ENCODE assay signal across 1 cellular context in the genomic region with DNA sequence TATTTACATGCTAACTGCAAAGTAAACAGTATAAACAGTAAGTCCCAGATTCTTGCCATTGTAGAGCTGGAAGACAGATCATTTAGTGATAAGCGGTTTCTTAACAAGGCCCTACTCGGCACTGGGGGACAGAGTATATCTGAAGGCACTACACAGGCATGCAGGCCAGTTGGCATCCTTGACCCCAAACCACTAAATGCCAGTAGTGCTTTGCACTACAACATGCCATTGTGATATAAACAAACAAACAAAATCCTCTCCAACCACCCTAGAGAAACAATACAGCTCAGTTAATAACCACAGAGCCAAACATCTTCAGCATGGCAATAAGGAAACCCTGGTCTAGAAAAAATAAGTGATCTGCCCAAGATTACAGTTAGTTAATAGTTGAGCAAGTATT.
TF ChIP-seq lines count a peak whose summit lies in the region.

No MANE protein-coding gene starts in this region.

TF ChIP-seq in WTC11, 78 proteins besides CTCF, POLR2A, EP300 and RAD21 (continued from another document):
- TF ChIP-seq, protein P1, sequence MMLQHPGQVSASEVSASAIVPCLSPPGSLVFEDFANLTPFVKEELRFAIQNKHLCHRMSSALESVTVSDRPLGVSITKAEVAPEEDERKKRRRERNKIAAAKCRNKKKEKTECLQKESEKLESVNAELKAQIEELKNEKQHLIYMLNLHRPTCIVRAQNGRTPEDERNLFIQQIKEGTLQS (CRISPR knock-in tag; conservative IDR thresholded peaks at IDR 0.05) = no peak
- TF ChIP-seq GRHL2 (CRISPR knock-in tag; IDR thresholded peaks at IDR 0.05; ENCODE audit: insufficient replicate concordance, severe bottlenecking) (no peak), SMAD3 (CRISPR knock-in tag; IDR thresholded peaks at IDR 0.05; ENCODE audit: borderline replicate concordance) (no peak), ETV6 (CRISPR knock-in tag; IDR thresholded peaks at IDR 0.05) (no peak), MLX (CRISPR knock-in tag; IDR thresholded peaks at IDR 0.05) (no peak), SMAD4 (CRISPR knock-in tag; IDR thresholded peaks at IDR 0.05) (no peak), USF2 (CRISPR knock-in tag; IDR thresholded peaks at IDR 0.05) (no peak), NR2C2 (CRISPR knock-in tag; IDR thresholded peaks at IDR 0.05) (no peak), TP53 (CRISPR knock-in tag; IDR thresholded peaks at IDR 0.05) (no peak), MAX (CRISPR knock-in tag; IDR thresholded peaks at IDR 0.05) (no peak)
- TF ChIP-seq, protein P2, sequence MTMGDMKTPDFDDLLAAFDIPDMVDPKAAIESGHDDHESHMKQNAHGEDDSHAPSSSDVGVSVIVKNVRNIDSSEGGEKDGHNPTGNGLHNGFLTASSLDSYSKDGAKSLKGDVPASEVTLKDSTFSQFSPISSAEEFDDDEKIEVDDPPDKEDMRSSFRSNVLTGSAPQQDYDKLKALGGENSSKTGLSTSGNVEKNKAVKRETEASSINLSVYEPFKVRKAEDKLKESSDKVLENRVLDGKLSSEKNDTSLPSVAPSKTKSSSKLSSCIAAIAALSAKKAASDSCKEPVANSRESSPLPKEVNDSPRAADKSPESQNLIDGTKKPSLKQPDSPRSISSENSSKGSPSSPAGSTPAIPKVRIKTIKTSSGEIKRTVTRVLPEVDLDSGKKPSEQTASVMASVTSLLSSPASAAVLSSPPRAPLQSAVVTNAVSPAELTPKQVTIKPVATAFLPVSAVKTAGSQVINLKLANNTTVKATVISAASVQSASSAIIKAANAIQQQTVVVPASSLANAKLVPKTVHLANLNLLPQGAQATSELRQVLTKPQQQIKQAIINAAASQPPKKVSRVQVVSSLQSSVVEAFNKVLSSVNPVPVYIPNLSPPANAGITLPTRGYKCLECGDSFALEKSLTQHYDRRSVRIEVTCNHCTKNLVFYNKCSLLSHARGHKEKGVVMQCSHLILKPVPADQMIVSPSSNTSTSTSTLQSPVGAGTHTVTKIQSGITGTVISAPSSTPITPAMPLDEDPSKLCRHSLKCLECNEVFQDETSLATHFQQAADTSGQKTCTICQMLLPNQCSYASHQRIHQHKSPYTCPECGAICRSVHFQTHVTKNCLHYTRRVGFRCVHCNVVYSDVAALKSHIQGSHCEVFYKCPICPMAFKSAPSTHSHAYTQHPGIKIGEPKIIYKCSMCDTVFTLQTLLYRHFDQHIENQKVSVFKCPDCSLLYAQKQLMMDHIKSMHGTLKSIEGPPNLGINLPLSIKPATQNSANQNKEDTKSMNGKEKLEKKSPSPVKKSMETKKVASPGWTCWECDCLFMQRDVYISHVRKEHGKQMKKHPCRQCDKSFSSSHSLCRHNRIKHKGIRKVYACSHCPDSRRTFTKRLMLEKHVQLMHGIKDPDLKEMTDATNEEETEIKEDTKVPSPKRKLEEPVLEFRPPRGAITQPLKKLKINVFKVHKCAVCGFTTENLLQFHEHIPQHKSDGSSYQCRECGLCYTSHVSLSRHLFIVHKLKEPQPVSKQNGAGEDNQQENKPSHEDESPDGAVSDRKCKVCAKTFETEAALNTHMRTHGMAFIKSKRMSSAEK (CRISPR knock-in tag; IDR thresholded peaks at IDR 0.05; ENCODE audit: borderline replicate concordance) = no peak
- TF ChIP-seq, protein P3, sequence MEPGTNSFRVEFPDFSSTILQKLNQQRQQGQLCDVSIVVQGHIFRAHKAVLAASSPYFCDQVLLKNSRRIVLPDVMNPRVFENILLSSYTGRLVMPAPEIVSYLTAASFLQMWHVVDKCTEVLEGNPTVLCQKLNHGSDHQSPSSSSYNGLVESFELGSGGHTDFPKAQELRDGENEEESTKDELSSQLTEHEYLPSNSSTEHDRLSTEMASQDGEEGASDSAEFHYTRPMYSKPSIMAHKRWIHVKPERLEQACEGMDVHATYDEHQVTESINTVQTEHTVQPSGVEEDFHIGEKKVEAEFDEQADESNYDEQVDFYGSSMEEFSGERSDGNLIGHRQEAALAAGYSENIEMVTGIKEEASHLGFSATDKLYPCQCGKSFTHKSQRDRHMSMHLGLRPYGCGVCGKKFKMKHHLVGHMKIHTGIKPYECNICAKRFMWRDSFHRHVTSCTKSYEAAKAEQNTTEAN (CRISPR knock-in tag; IDR thresholded peaks at IDR 0.05) = no peak
- TF ChIP-seq, protein P4, sequence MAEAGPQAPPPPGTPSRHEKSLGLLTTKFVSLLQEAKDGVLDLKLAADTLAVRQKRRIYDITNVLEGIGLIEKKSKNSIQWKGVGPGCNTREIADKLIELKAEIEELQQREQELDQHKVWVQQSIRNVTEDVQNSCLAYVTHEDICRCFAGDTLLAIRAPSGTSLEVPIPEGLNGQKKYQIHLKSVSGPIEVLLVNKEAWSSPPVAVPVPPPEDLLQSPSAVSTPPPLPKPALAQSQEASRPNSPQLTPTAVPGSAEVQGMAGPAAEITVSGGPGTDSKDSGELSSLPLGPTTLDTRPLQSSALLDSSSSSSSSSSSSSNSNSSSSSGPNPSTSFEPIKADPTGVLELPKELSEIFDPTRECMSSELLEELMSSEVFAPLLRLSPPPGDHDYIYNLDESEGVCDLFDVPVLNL (CRISPR knock-in tag; IDR thresholded peaks at IDR 0.05; ENCODE audit: borderline replicate concordance, low read depth) = no peak
